22 cellular contexts compared by ENCODE assay signal in genomic region chr9:99971410-99971809, GRCh38.
"Had no signal": no experiment of that assay in that cellular context is flagged by ENCODE, and none has a peak within 500 bp of the region (broad histone marks: within the 10 kb centered on the region; RNA-seq: fewer than 3 reads in every experiment).

No MANE protein-coding gene starts in this region.

- H2AFZ ChIP-seq: hepatocyte had no signal

- H3K9me3 ChIP-seq: esophagus muscularis mucosa, gastrocnemius medialis, heart left ventricle had no signal

- H3K4me1 ChIP-seq: esophagus muscularis mucosa, heart left ventricle had no signal

- H3K79me2 ChIP-seq: hepatocyte had no signal

- H3K27ac Mint-ChIP-seq: memory B cell had no signal

- H3K4me2 ChIP-seq: hepatocyte had no signal

- DNase-seq: dermis blood vessel endothelial cell; dorsolateral prefrontal cortex; effector CD4-positive, alpha-beta T cell; effector memory CD4-positive, alpha-beta T cell; foreskin melanocyte; gastrocnemius medialis; heart left ventricle; hypothalamus; kidney; kidney glomerular epithelial cell; left colon; left ventricle myocardium superior; mammary epithelial cell; mesendoderm; midbrain; naive thymus-derived CD4-positive, alpha-beta T cell had no signal

- H3K27me3 ChIP-seq: dorsolateral prefrontal cortex, esophagus muscularis mucosa, gastrocnemius medialis, heart left ventricle, hepatocyte had no signal

- H3K27me3 Mint-ChIP-seq: memory B cell; naive thymus-derived CD4-positive, alpha-beta T cell had no signal

- H3K27ac ChIP-seq: coronary artery, dorsolateral prefrontal cortex, esophagus muscularis mucosa, gastrocnemius medialis, heart left ventricle, hepatocyte had no signal

- H3K4me3 ChIP-seq: coronary artery, dorsolateral prefrontal cortex, esophagus muscularis mucosa, gastrocnemius medialis, heart left ventricle, hepatocyte, lung had no signal

- ATAC-seq: gastrocnemius medialis; heart left ventricle; left colon; left lobe of liver; left ventricle myocardium superior; naive thymus-derived CD4-positive, alpha-beta T cell had no signal

- H3K9me3 Mint-ChIP-seq: memory B cell; naive thymus-derived CD4-positive, alpha-beta T cell had no signal

- H3K4me1 Mint-ChIP-seq: memory B cell; naive thymus-derived CD4-positive, alpha-beta T cell had no signal

- H3K4me3 Mint-ChIP-seq: memory B cell; naive thymus-derived CD4-positive, alpha-beta T cell had no signal
